Comparison of ENCODE assay signal across 36 cellular contexts in the genomic region with DNA sequence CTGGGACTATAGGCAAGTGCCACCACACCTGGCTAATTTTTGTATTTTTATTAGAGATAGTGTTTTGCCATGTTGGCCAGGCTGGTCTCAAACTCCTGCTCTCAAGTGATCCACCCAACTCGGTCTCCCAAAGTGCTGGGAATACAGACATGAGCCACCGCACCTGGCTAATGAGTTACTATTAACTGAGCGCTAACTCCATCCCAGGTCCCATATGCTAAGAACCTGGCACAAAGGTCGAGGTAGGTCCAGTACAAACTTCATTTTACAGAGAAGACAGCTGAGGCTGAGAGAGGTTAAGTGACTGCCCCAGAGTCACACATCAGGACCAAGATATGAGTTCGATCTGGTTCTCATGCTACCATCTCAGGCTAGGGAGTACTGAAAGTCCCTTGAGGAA. TPM values are rescaled to one million over a fixed set of nuclear protein-coding genes. Genes with fewer than 3 reads are reported as not detected.
"Had no signal": no experiment of that assay in that cellular context is flagged by ENCODE, and none has a peak within 500 bp of the region (broad histone marks: within the 10 kb centered on the region; RNA-seq: fewer than 3 reads in every experiment).

No MANE protein-coding gene starts in this region.

- H3K9me3 ChIP-seq: adrenal gland had no signal

- H3K4me3 ChIP-seq: adrenal gland, cardiac muscle cell had no signal

- FAIRE-seq: astrocyte, bronchial epithelial cell, TTC549 had no signal

- DNase-seq: activated B cell treated with CpG ODN at 0.5 μM for 24 hours; activated CD4-positive, alpha-beta memory T cell treated with anti-CD3 and anti-CD28 coated beads for 36 hours; activated CD4-positive, alpha-beta T cell treated with anti-CD3 and anti-CD28 coated beads for 4 hours; activated CD4-positive, alpha-beta T cell treated with anti-CD3 and anti-CD28 coated beads, Interleukin-2, amount 10 ng/mL, durations not matched to agents 24 days and 14 days; activated CD4-positive, alpha-beta T cell treated with anti-CD3 and anti-CD28 coated beads, Interleukin-2, amount 50 U/mL, for 1 hour; activated CD4-positive, alpha-beta T cell treated with anti-CD3 and anti-CD28 coated beads, Interleukin-2, amount 50 U/mL, for 4 hours; activated CD4-positive, CD25-positive, alpha-beta regulatory T cell treated with anti-CD3 and anti-CD28 coated beads, Interleukin-2, amount 50 U/mL, for 72 hours; activated CD8-positive, alpha-beta memory T cell treated with anti-CD3 and anti-CD28 coated beads, Interleukin-2, amount 50 U/mL, for 4 hours; activated CD8-positive, alpha-beta T cell treated with anti-CD3 and anti-CD28 coated beads for 36 hours; activated effector memory CD4-positive, alpha-beta T cell treated with anti-CD3 and anti-CD28 coated beads, Interleukin-2, amount 50 U/mL, for 16 hours; activated gamma-delta T cell treated with Interleukin-2 at 50 U/mL for 16 hours; activated naive CD4-positive, alpha-beta T cell; activated naive CD4-positive, alpha-beta T cell treated with anti-CD3 and anti-CD28 coated beads for 36 hours; activated naive CD4-positive, alpha-beta T cell treated with anti-CD3 and anti-CD28 coated beads, Interleukin-2, amount 50 U/mL, for 16 hours; activated naive CD8-positive, alpha-beta T cell treated with anti-CD3 and anti-CD28 coated beads for 36 hours; activated T-cell treated with anti-CD3 and anti-CD28 coated beads for 4 hours; activated T-cell treated with anti-CD3 and anti-CD28 coated beads, Interleukin-2, amount 50 U/mL, for 1 hour; activated T-cell treated with anti-CD3 and anti-CD28 coated beads, Interleukin-2, amount 50 U/mL, for 4 hours; activated T-cell treated with anti-CD3 and anti-CD28 coated beads, Interleukin-2, amount 50 U/mL, for 72 hours; amniotic stem cell; aorta; caudate nucleus; cerebellar nuclear complex; T-helper 1 cell; T-helper 2 cell; T-helper 9 cell had no signal

- ATAC-seq: activated CD8-positive, alpha-beta T cell treated with anti-CD3 and anti-CD28 coated beads for 36 hours; activated naive CD4-positive, alpha-beta T cell treated with anti-CD3 and anti-CD28 coated beads, Interleukin-2, amount 50 U/mL, for 72 hours; activated T-cell treated with anti-CD3 and anti-CD28 coated beads, Interleukin-2, amount 50 U/mL, for 4 hours; activated T-cell treated with anti-CD3 and anti-CD28 coated beads, Interleukin-2, amount 50 U/mL, for 72 hours; activated T-helper 17 cell treated with anti-CD3 and anti-CD28 coated beads, Interleukin-2, amount 50 U/mL, for 72 hours had no signal

- H3K27me3 ChIP-seq: adrenal gland, cardiac muscle cell had no signal

- H3K27ac ChIP-seq: adrenal gland, cardiac muscle cell, VCaP had no signal

- H3K36me3 ChIP-seq: adrenal gland, cardiac muscle cell had no signal

RNA-seq across cellular contexts. Expression of a gene that starts 4.5 kb away (rescaled TPM):
- total RNA-seq: activated B cell treated with CpG ODN at 0.5 μM for 24 hours; activated CD4-positive, alpha-beta memory T cell treated with anti-CD3 and anti-CD28 coated beads for 36 hours; activated CD4-positive, alpha-beta T cell treated with anti-CD3 and anti-CD28 coated beads, Interleukin-2, amount 10 ng/mL, durations not matched to agents 24 days and 14 days; activated CD8-positive, alpha-beta memory T cell treated with anti-CD3 and anti-CD28 coated beads for 36 hours; activated naive CD4-positive, alpha-beta T cell treated with anti-CD3 and anti-CD28 coated beads for 36 hours; activated naive CD4-positive, alpha-beta T cell treated with anti-CD3 and anti-CD28 coated beads, Interleukin-2, amount 50 U/mL, for 72 hours; activated naive CD8-positive, alpha-beta T cell treated with anti-CD3 and anti-CD28 coated beads for 36 hours; activated T-cell treated with anti-CD3 and anti-CD28 coated beads, Interleukin-2, amount 50 U/mL, for 72 hours; activated T-helper 1 cell treated with anti-CD3 and anti-CD28 coated beads, Interleukin-12 subunit alpha, Interleukin-12 subunit beta, Interleukin-2, Interleukin-4 antibody, amounts not matched to agents 30 ng/mL and 10 ng/mL and 1 ng/mL, durations not matched to agents 14 hours and 24 hours and 36 hours; activated T-helper 17 cell treated with anti-CD3 and anti-CD28 coated beads, Interleukin-2, amount 50 U/mL, for 72 hours; astrocyte; bronchial epithelial cell; cardiac muscle cell had no signal
- polyA plus RNA-seq: cardiac muscle cell had no signal

RNA-seq across cellular contexts. Expression of a gene that starts 36.9 kb away (rescaled TPM):
- total RNA-seq: activated B cell treated with CpG ODN at 0.5 μM for 24 hours; activated T-helper 1 cell treated with anti-CD3 and anti-CD28 coated beads, Interleukin-12 subunit alpha, Interleukin-12 subunit beta, Interleukin-2, Interleukin-4 antibody, amounts not matched to agents 30 ng/mL and 10 ng/mL and 1 ng/mL, durations not matched to agents 14 hours and 24 hours and 36 hours; bronchial epithelial cell had no signal

RNA-seq across cellular contexts. Expression of a gene that starts 39.0 kb away (rescaled TPM):
- total RNA-seq: cardiac muscle cell had no signal
- polyA plus RNA-seq: adrenal gland, aorta, cardiac muscle cell had no signal

RNA-seq across cellular contexts. Expression of a gene that starts 40.3 kb away (rescaled TPM):
- total RNA-seq: cardiac muscle cell had no signal
- polyA plus RNA-seq: adrenal gland, aorta, cardiac muscle cell had no signal
